ENCODE assay signal across 28 cellular contexts in genomic region chr11:113649311-113649710, GRCh38. TPM values are rescaled to one million over a fixed set of nuclear protein-coding genes. Genes with fewer than 3 reads are reported as not detected.
"Had no signal": no experiment of that assay in that cellular context is flagged by ENCODE, and none has a peak within 500 bp of the region (broad histone marks: within the 10 kb centered on the region; RNA-seq: fewer than 3 reads in every experiment).

No MANE protein-coding gene starts in this region.

- H3K36me3 ChIP-seq: stomach, suprapubic skin, thoracic aorta, thyroid gland, tibial artery, tibial nerve, transverse colon, upper lobe of left lung, upper lobe of right lung, uterus, vagina had no signal

- H3K4me3 ChIP-seq: stomach, suprapubic skin, testis, thoracic aorta, thyroid gland, tibial artery, tibial nerve, transverse colon, upper lobe of left lung, upper lobe of right lung, uterus, vagina had no signal

- H3K9me3 ChIP-seq: suprapubic skin, testis, thoracic aorta, thyroid gland, transverse colon, upper lobe of right lung, uterus, vagina had no signal

- H3K4me1 ChIP-seq: stomach, suprapubic skin, testis, thyroid gland, tibial nerve, transverse colon, upper lobe of left lung, upper lobe of right lung, uterus, vagina had no signal

- DNase-seq: stimulated activated CD4-positive, alpha-beta T cell treated with anti-CD3 and anti-CD28 coated beads, Interleukin-2, amount 100 ng/mL, for 48 hours; stimulated activated CD4-positive, alpha-beta T cell treated with anti-CD3 and anti-CD28 coated beads, Interleukin-4, amount 100 ng/mL, for 1 hour; stimulated activated CD4-positive, alpha-beta T cell treated with anti-CD3 and anti-CD28 coated beads, Interleukin-4, amount 100 ng/mL, for 24 hours; stimulated activated CD4-positive, alpha-beta T cell treated with anti-CD3 and anti-CD28 coated beads, Interleukin-4, amount 100 ng/mL, for 4 hours; stimulated activated CD8-positive, alpha-beta memory T cell treated with anti-CD3 and anti-CD28 coated beads, Interleukin-4, amount 100 ng/mL, for 48 hours; stimulated activated naive B cell treated with anti-CD40 and anti-IgM and Interleukin-4, amounts not matched to agents 10 μg/mL and 1 μg/mL and 100 μg/mL, for 72 hours; stimulated activated naive CD4-positive, alpha-beta T cell; stimulated activated naive CD4-positive, alpha-beta T cell treated with Interleukin-2 at 50 U/mL for 16 hours; stimulated activated naive CD8-positive, alpha-beta T cell treated with anti-CD3 and anti-CD28 coated beads, Interleukin-15, amount 100 ng/mL, for 72 hours; stimulated activated naive CD8-positive, alpha-beta T cell treated with anti-CD3 and anti-CD28 coated beads, Interleukin-15, Interleukin-2, amounts not matched to agents 100 U/mL and 50 U/mL, for 24 hours; stomach; substantia nigra; thyroid gland; tibial artery; transverse colon; trophoblast cell; upper lobe of right lung; uterus had no signal

- H3K4me3 Mint-ChIP-seq: stimulated activated effector memory CD8-positive, alpha-beta T cell treated with anti-CD3 and anti-CD28 coated beads, Interleukin-12 subunit alpha, Interleukin-12 subunit beta, amount 100 ng/mL, for 72 hours; stimulated activated memory B cell treated with anti-CD40 and anti-IgM and Interleukin-4, amounts not matched to agents 10 μg/mL and 1 μg/mL and 100 μg/mL, for 72 hours; stimulated activated naive B cell treated with anti-CD40 and anti-IgM and Interleukin-4, amounts not matched to agents 10 μg/mL and 1 μg/mL and 100 μg/mL, for 72 hours; stimulated activated naive CD8-positive, alpha-beta T cell treated with anti-CD3 and anti-CD28 coated beads, Interleukin-15, amount 100 ng/mL, for 72 hours; stimulated activated naive CD8-positive, alpha-beta T cell treated with anti-CD3 and anti-CD28 coated beads, Interleukin-15, Interleukin-2, amounts not matched to agents 100 ng/mL and 50 ng/mL, for 24 hours; type B pancreatic cell had no signal

- H3K9me3 Mint-ChIP-seq: stimulated activated effector memory CD8-positive, alpha-beta T cell treated with anti-CD3 and anti-CD28 coated beads, Interleukin-12 subunit alpha, Interleukin-12 subunit beta, amount 100 ng/mL, for 72 hours; stimulated activated naive CD8-positive, alpha-beta T cell treated with anti-CD3 and anti-CD28 coated beads, Interleukin-15, Interleukin-2, amounts not matched to agents 100 ng/mL and 50 ng/mL, for 24 hours had no signal

- H3K27ac Mint-ChIP-seq: stimulated activated effector memory CD8-positive, alpha-beta T cell treated with anti-CD3 and anti-CD28 coated beads, Interleukin-12 subunit alpha, Interleukin-12 subunit beta, amount 100 ng/mL, for 72 hours; stimulated activated memory B cell treated with anti-CD40 and anti-IgM and Interleukin-4, amounts not matched to agents 10 μg/mL and 1 μg/mL and 100 μg/mL, for 72 hours; stimulated activated naive B cell treated with anti-CD40 and anti-IgM and Interleukin-4, amounts not matched to agents 10 μg/mL and 1 μg/mL and 100 μg/mL, for 72 hours; stimulated activated naive CD8-positive, alpha-beta T cell treated with anti-CD3 and anti-CD28 coated beads, Interleukin-15, amount 100 ng/mL, for 72 hours; stimulated activated naive CD8-positive, alpha-beta T cell treated with anti-CD3 and anti-CD28 coated beads, Interleukin-15, Interleukin-2, amounts not matched to agents 100 ng/mL and 50 ng/mL, for 24 hours; type B pancreatic cell had no signal

- H3K27ac ChIP-seq: stomach, suprapubic skin, testis, thoracic aorta, thyroid gland, tibial artery, tibial nerve, transverse colon, upper lobe of left lung, upper lobe of right lung, uterus, vagina had no signal

- H3K27me3 ChIP-seq: stomach, testis, thyroid gland, tibial artery, tibial nerve, transverse colon, upper lobe of left lung, upper lobe of right lung, uterus, vagina had no signal

- H3K4me1 Mint-ChIP-seq: stimulated activated effector memory CD8-positive, alpha-beta T cell treated with anti-CD3 and anti-CD28 coated beads, Interleukin-12 subunit alpha, Interleukin-12 subunit beta, amount 100 ng/mL, for 72 hours; stimulated activated memory B cell treated with anti-CD40 and anti-IgM and Interleukin-4, amounts not matched to agents 10 μg/mL and 1 μg/mL and 100 μg/mL, for 72 hours; stimulated activated naive B cell treated with anti-CD40 and anti-IgM and Interleukin-4, amounts not matched to agents 10 μg/mL and 1 μg/mL and 100 μg/mL, for 72 hours; stimulated activated naive CD8-positive, alpha-beta T cell treated with anti-CD3 and anti-CD28 coated beads, Interleukin-15, amount 100 ng/mL, for 72 hours had no signal

- H3K36me3 Mint-ChIP-seq: stimulated activated effector memory CD8-positive, alpha-beta T cell treated with anti-CD3 and anti-CD28 coated beads, Interleukin-12 subunit alpha, Interleukin-12 subunit beta, amount 100 ng/mL, for 72 hours; stimulated activated memory B cell treated with anti-CD40 and anti-IgM and Interleukin-4, amounts not matched to agents 10 μg/mL and 1 μg/mL and 100 μg/mL, for 72 hours; stimulated activated naive B cell treated with anti-CD40 and anti-IgM and Interleukin-4, amounts not matched to agents 10 μg/mL and 1 μg/mL and 100 μg/mL, for 72 hours; type B pancreatic cell had no signal

RNA-seq across cellular contexts. Expression of gene TMPRSS5, which starts 56.8 kb away (rescaled TPM):
- total RNA-seq: vagina had no signal
